Comparison of ENCODE assay signal across 1 cellular context in the genomic region with DNA sequence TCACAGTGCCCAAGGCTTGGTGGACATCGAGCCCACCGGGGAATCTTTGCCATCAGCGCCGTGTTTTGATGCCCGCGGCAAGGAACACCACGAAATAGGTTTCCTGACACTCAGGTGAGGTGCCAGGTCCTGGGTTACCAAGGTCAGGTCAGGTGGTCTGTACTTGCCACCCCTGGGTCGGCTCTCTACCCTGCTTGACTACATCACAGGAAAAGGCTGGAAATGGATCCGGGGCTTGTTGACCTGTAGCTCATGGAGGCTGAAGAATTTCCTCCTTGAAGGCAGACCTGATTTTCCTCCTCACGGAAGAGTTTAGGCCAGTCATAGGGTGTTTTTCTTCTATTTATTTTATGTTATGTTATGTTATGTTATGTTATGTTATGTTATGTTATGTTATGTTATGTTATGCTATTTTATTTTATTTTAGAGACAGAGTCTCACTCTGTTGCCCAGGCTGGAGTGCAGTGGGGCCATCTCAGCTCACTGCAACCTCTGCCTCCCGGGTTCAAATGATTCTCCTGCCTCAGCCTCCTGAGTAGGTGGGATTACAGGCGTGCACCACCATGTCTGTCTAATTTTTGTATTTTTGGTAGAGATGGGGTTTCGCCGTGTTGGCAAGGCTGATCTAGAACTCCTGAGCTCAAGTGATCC.
TF ChIP-seq lines count a peak whose summit lies in the region.
"Not testable (repeated sequence)": the region's sequence is repeated elsewhere in the genome, so short reads cannot be mapped to it uniquely, and the experiment has no call there.

No MANE protein-coding gene starts in this region.

TF ChIP-seq in HepG2, 621 proteins besides CTCF, POLR2A, EP300 and RAD21:
- TF ChIP-seq CHCHD3 (CRISPR knock-in tag; IDR thresholded peaks at IDR 0.05) (peak; percentile 8; the same call in 1 of the 2 replicates), ZNF121 (CRISPR knock-in tag; IDR thresholded peaks at IDR 0.05) (peak; percentile 53), ZNF547 (CRISPR knock-in tag; IDR thresholded peaks at IDR 0.05) (0 out of 2 replicates have a peak, but pooled peaks have one; percentile 9), IRF2 (CRISPR knock-in tag; IDR thresholded peaks at IDR 0.05) (peak; percentile 7; the same call in 1 of the 2 replicates), YEATS2 (CRISPR knock-in tag; IDR thresholded peaks at IDR 0.05; ENCODE audit: borderline replicate concordance) (peak; percentile 20; the same call in 1 of the 2 replicates), RCOR2 (CRISPR knock-in tag; IDR thresholded peaks at IDR 0.05) (0 out of 2 replicates have a peak, but pooled peaks have one; percentile 4), ZNF558 (CRISPR knock-in tag; IDR thresholded peaks at IDR 0.05; ENCODE audit: borderline replicate concordance) (0 out of 2 replicates have a peak, but pooled peaks have one; percentile 88), ZNF720 (CRISPR knock-in tag; IDR thresholded peaks at IDR 0.05) (peak; percentile 35; the same call in 1 of the 2 replicates), ZNF589 (CRISPR knock-in tag; conservative IDR thresholded peaks at IDR 0.05) (peak; percentile 11; the same call in 1 of the 2 replicates), NR2F6 (CRISPR knock-in tag; IDR thresholded peaks at IDR 0.05) (0 out of 2 replicates have a peak, but pooled peaks have one; percentile 6), ZNF224 (CRISPR knock-in tag; IDR thresholded peaks at IDR 0.05) (0 out of 2 replicates have a peak, but pooled peaks have one; percentile 21), ZNF430 (CRISPR knock-in tag; IDR thresholded peaks at IDR 0.05) (peak; percentile 52; the same call in 1 of the 2 replicates), ZNF296 (CRISPR knock-in tag; conservative IDR thresholded peaks at IDR 0.05) (peak; percentile 11), KAT8 (CRISPR knock-in tag; IDR thresholded peaks at IDR 0.05) (peak; percentile 46; the same call in 1 of the 2 replicates), TOE1 (CRISPR knock-in tag; IDR thresholded peaks at IDR 0.05) (0 out of 2 replicates have a peak, but pooled peaks have one; percentile 38), ZNF501 (CRISPR knock-in tag; IDR thresholded peaks at IDR 0.05) (peak; percentile 41; the same call in 1 of the 2 replicates), ZNF331 (CRISPR knock-in tag; IDR thresholded peaks at IDR 0.05) (0 out of 2 replicates have a peak, but pooled peaks have one; percentile 3), POGK (CRISPR knock-in tag; conservative IDR thresholded peaks at IDR 0.05) (0 out of 2 replicates have a peak, but pooled peaks have one; percentile 2), PHF20 (CRISPR knock-in tag; IDR thresholded peaks at IDR 0.05) (peak; percentile 53; the same call in 1 of the 2 replicates), ZNF605 (CRISPR knock-in tag; IDR thresholded peaks at IDR 0.05) (peak; percentile 20; the same call in 1 of the 2 replicates), GABPA (IDR thresholded peaks at IDR 0.05; ENCODE audit: low read depth, low read length) (peak; percentile 23; the same call in 1 of the 2 replicates), GABPA (CRISPR knock-in tag; IDR thresholded peaks at IDR 0.05; ENCODE audit: low read depth) (peak; percentile 47), MXI1 (IDR thresholded peaks at IDR 0.05; ENCODE audit: borderline replicate concordance, low read depth, low read length) (0 out of 3 replicates have a peak, but pooled peaks have one; percentile 4), ZNF879 (CRISPR knock-in tag; IDR thresholded peaks at IDR 0.05) (0 out of 2 replicates have a peak, but pooled peaks have one; percentile 20), CAMTA2 (CRISPR knock-in tag; IDR thresholded peaks at IDR 0.05; ENCODE audit: borderline replicate concordance) (0 out of 2 replicates have a peak, but pooled peaks have one; percentile 5), ZNF576 (CRISPR knock-in tag; IDR thresholded peaks at IDR 0.05) (0 out of 2 replicates have a peak, but pooled peaks have one; percentile 4)
- not testable (repeated sequence) for TF ChIP-seq NR2F6 (IDR thresholded peaks at IDR 0.05)
- TF ChIP-seq, protein P1, sequence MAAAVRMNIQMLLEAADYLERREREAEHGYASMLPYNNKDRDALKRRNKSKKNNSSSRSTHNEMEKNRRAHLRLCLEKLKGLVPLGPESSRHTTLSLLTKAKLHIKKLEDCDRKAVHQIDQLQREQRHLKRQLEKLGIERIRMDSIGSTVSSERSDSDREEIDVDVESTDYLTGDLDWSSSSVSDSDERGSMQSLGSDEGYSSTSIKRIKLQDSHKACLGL (CRISPR knock-in tag; IDR thresholded peaks at IDR 0.05): peak; percentile 5; the same call in 1 of the 2 replicates
- TF ChIP-seq, protein P2, sequence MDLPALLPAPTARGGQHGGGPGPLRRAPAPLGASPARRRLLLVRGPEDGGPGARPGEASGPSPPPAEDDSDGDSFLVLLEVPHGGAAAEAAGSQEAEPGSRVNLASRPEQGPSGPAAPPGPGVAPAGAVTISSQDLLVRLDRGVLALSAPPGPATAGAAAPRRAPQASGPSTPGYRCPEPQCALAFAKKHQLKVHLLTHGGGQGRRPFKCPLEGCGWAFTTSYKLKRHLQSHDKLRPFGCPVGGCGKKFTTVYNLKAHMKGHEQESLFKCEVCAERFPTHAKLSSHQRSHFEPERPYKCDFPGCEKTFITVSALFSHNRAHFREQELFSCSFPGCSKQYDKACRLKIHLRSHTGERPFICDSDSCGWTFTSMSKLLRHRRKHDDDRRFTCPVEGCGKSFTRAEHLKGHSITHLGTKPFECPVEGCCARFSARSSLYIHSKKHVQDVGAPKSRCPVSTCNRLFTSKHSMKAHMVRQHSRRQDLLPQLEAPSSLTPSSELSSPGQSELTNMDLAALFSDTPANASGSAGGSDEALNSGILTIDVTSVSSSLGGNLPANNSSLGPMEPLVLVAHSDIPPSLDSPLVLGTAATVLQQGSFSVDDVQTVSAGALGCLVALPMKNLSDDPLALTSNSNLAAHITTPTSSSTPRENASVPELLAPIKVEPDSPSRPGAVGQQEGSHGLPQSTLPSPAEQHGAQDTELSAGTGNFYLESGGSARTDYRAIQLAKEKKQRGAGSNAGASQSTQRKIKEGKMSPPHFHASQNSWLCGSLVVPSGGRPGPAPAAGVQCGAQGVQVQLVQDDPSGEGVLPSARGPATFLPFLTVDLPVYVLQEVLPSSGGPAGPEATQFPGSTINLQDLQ (CRISPR knock-in tag; IDR thresholded peaks at IDR 0.05): 0 out of 2 replicates have a peak, but pooled peaks have one; percentile 25
- TF ChIP-seq, protein P3, sequence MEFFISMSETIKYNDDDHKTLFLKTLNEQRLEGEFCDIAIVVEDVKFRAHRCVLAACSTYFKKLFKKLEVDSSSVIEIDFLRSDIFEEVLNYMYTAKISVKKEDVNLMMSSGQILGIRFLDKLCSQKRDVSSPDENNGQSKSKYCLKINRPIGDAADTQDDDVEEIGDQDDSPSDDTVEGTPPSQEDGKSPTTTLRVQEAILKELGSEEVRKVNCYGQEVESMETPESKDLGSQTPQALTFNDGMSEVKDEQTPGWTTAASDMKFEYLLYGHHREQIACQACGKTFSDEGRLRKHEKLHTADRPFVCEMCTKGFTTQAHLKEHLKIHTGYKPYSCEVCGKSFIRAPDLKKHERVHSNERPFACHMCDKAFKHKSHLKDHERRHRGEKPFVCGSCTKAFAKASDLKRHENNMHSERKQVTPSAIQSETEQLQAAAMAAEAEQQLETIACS (CRISPR knock-in tag; IDR thresholded peaks at IDR 0.05): peak; percentile 6; the same call in 1 of the 2 replicates
- TF ChIP-seq, protein P4, sequence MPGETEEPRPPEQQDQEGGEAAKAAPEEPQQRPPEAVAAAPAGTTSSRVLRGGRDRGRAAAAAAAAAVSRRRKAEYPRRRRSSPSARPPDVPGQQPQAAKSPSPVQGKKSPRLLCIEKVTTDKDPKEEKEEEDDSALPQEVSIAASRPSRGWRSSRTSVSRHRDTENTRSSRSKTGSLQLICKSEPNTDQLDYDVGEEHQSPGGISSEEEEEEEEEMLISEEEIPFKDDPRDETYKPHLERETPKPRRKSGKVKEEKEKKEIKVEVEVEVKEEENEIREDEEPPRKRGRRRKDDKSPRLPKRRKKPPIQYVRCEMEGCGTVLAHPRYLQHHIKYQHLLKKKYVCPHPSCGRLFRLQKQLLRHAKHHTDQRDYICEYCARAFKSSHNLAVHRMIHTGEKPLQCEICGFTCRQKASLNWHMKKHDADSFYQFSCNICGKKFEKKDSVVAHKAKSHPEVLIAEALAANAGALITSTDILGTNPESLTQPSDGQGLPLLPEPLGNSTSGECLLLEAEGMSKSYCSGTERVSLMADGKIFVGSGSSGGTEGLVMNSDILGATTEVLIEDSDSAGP (CRISPR knock-in tag; IDR thresholded peaks at IDR 0.05; ENCODE audit: borderline replicate concordance): peak; percentile 14; the same call in 1 of the 2 replicates
